1 cellular context compared by ENCODE assay signal in the genomic region with DNA sequence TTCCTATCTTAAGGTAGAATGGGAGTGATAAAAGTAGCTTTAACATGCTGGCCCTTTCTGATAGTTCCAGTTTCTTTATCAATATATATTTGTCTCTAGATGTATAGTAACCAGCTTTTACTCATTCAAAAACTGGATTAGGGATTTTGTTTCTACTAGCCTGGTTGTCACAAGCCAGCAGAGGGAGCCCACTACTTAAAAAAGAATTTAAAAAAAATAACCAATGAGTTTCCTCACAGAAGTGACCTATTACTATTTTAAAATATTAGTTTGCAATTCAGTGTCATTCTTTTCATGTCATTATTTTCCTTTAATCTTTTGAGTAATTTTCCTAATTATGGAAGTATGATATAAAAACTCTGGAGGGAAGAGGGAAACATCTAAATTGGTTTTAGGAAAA.
TF ChIP-seq lines count a peak whose summit lies in the region.

No MANE protein-coding gene starts in this region.

TF ChIP-seq in GM23338, 12 proteins besides CTCF, POLR2A, EP300 and RAD21 (continued from another document):
- TF ChIP-seq, protein P1, sequence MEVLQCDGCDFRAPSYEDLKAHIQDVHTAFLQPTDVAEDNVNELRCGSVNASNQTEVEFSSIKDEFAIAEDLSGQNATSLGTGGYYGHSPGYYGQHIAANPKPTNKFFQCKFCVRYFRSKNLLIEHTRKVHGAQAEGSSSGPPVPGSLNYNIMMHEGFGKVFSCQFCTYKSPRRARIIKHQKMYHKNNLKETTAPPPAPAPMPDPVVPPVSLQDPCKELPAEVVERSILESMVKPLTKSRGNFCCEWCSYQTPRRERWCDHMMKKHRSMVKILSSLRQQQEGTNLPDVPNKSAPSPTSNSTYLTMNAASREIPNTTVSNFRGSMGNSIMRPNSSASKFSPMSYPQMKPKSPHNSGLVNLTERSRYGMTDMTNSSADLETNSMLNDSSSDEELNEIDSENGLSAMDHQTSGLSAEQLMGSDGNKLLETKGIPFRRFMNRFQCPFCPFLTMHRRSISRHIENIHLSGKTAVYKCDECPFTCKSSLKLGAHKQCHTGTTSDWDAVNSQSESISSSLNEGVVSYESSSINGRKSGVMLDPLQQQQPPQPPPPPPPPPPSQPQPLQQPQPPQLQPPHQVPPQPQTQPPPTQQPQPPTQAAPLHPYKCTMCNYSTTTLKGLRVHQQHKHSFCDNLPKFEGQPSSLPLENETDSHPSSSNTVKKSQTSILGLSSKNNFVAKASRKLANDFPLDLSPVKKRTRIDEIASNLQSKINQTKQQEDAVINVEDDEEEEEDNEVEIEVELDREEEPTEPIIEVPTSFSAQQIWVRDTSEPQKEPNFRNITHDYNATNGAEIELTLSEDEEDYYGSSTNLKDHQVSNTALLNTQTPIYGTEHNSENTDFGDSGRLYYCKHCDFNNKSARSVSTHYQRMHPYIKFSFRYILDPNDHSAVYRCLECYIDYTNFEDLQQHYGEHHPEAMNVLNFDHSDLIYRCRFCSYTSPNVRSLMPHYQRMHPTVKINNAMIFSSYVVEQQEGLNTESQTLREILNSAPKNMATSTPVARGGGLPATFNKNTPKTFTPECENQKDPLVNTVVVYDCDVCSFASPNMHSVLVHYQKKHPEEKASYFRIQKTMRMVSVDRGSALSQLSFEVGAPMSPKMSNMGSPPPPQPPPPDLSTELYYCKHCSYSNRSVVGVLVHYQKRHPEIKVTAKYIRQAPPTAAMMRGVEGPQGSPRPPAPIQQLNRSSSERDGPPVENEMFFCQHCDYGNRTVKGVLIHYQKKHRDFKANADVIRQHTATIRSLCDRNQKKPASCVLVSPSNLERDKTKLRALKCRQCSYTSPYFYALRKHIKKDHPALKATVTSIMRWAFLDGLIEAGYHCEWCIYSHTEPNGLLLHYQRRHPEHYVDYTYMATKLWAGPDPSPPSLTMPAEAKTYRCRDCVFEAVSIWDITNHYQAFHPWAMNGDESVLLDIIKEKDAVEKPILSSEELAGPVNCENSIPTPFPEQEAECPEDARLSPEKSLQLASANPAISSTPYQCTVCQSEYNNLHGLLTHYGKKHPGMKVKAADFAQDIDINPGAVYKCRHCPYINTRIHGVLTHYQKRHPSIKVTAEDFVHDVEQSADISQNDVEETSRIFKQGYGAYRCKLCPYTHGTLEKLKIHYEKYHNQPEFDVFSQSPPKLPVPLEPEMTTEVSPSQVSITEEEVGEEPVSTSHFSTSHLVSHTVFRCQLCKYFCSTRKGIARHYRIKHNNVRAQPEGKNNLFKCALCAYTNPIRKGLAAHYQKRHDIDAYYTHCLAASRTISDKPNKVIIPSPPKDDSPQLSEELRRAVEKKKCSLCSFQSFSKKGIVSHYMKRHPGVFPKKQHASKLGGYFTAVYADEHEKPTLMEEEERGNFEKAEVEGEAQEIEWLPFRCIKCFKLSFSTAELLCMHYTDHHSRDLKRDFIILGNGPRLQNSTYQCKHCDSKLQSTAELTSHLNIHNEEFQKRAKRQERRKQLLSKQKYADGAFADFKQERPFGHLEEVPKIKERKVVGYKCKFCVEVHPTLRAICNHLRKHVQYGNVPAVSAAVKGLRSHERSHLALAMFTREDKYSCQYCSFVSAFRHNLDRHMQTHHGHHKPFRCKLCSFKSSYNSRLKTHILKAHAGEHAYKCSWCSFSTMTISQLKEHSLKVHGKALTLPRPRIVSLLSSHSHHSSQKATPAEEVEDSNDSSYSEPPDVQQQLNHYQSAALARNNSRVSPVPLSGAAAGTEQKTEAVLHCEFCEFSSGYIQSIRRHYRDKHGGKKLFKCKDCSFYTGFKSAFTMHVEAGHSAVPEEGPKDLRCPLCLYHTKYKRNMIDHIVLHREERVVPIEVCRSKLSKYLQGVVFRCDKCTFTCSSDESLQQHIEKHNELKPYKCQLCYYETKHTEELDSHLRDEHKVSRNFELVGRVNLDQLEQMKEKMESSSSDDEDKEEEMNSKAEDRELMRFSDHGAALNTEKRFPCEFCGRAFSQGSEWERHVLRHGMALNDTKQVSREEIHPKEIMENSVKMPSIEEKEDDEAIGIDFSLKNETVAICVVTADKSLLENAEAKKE (CRISPR knock-in tag; IDR thresholded peaks at IDR 0.05) = no peak
TF ChIP-seq in GM23338: peak in this region for 0.
